Comparison of ENCODE assay signal across 17 cellular contexts in the genomic region with DNA sequence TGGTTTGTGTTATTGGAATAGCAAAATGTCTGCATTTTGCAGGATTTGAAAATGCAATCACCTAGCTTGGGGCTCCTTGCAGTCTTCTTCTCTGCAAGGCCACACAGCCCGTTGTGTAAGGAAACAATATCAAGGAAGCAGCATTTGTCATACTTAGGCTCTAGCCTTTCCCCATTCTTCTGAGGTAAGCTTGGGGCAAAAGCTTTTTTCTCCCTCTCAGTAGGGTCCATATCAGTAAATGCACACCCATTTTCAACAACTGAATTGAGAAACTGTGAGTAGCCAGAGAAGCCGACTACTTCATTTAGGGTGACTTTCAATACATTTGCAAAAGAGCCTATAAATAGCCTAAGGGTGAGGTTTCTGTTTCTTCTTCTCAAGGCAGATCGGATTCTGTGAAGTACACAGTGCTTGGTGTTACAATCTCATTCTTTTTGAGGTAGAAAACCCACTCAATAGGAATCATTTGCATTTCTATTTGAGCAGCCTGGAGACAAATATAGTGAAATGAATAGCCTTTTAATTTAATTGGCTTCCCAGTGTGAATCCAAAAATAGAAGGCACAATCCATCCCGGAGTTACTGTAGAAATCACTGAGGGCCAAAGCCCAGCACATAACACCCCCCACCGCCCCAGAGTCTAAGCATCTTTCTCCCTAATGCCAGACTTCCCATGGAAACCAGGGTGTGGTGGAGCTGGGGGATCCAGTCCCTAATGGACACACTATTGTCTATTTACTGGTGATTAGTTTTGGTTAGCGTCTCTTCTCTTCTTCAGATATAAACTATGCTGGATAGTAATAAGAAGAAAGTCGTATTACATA.
DNase-seq lines count a peak whose midpoint lies in the region; ATAC-seq and TF ChIP-seq lines count a peak whose summit lies in the region.
"Had no signal": no experiment of that assay in that cellular context is flagged by ENCODE, and none has a peak within 500 bp of the region (broad histone marks: within the 10 kb centered on the region; RNA-seq: fewer than 3 reads in every experiment).

No MANE protein-coding gene starts in this region.

- DNase-seq in GM13977 (ENCODE audit: low spot score) = peak; percentile 23
- DNase-seq in cerebellar cortex (ENCODE audit: low spot score) = peak; percentile 2
- DNase-seq in OCI-M2 (lab: John Stamatoyannopoulos, UW; ENCODE audit: unreplicated experiment) = no peak
- no peak for DNase-seq in chondrocyte (ENCODE audit: low spot score)
- DNase-seq in NCI-H2081 treated with DMSO at 0.1 percent for 48 hours (lab: John Stamatoyannopoulos, UW) = no peak
- DNase-seq: activated CD4-positive, alpha-beta T cell treated with anti-CD3 and anti-CD28 coated beads for 48 hours; activated naive CD4-positive, alpha-beta T cell treated with anti-CD3 and anti-CD28 coated beads, Interleukin-2, amount 50 U/mL, for 16 hours; body of pancreas; GDM1; mucosa of descending colon; NCI-H2107; OCI-M1; right lobe of liver; stimulated activated CD4-positive, alpha-beta T cell treated with anti-CD3 and anti-CD28 coated beads, Interleukin-2, amount 100 ng/mL, for 24 hours had no signal

- no peaks in the 10 kb centered on the region for H3K36me3 Mint-ChIP-seq in chondrocyte (ENCODE audit: low read depth)

- ATAC-seq in GM19397 (IDR thresholded peaks at IDR 0.05; ENCODE audit: unreplicated experiment) = peak; percentile 75
- ATAC-seq in HG03432 (IDR thresholded peaks at IDR 0.05; ENCODE audit: unreplicated experiment) = peak; percentile 83
- ATAC-seq in esophagus mucosa = no peak
- ATAC-seq: body of pancreas, mucosa of descending colon, right lobe of liver had no signal

- H3K27me3 Mint-ChIP-seq in chondrocyte (ENCODE audit: low read depth) = peaks cover 2% of the 10 kb centered on the region

- H3K4me1 Mint-ChIP-seq in chondrocyte (ENCODE audit: low read depth) = no peaks in the 10 kb centered on the region

- H3K9me3 Mint-ChIP-seq in chondrocyte (ENCODE audit: low read depth) = peaks cover 5% of the 10 kb centered on the region

- H3K27ac Mint-ChIP-seq in chondrocyte (ENCODE audit: unreplicated experiment) = no peak overlapping the region

- TF ChIP-seq CTCF in GM13977 (IDR thresholded peaks at IDR 0.05; ENCODE audit: extremely low read depth, insufficient read depth, missing control alignments) (no peak), chondrocyte (IDR thresholded peaks at IDR 0.05) (no peak)

- in situ Hi-C loops in GM13977 (cut with MboI; ENCODE audit: low pct_unique_long_range_greater_than_20kb, low sequenced_read_pairs, unreplicated experiment) = no loop called here

- no peak overlapping the region for H3K4me3 Mint-ChIP-seq in chondrocyte (ENCODE audit: unreplicated experiment)

Comparison
In these comparisons a context has a peak if more than half of its experiments do, and no peak if none do; other contexts are left out.
1. DNase-seq: peak in GM13977 (single experiment) and cerebellar cortex (single experiment); none in OCI-M2 (single experiment), chondrocyte (single experiment) and NCI-H2081 treated with DMSO at 0.1 percent for 48 hours (single experiment).